ENCODE assay signal across 8 cellular contexts in the genomic region with DNA sequence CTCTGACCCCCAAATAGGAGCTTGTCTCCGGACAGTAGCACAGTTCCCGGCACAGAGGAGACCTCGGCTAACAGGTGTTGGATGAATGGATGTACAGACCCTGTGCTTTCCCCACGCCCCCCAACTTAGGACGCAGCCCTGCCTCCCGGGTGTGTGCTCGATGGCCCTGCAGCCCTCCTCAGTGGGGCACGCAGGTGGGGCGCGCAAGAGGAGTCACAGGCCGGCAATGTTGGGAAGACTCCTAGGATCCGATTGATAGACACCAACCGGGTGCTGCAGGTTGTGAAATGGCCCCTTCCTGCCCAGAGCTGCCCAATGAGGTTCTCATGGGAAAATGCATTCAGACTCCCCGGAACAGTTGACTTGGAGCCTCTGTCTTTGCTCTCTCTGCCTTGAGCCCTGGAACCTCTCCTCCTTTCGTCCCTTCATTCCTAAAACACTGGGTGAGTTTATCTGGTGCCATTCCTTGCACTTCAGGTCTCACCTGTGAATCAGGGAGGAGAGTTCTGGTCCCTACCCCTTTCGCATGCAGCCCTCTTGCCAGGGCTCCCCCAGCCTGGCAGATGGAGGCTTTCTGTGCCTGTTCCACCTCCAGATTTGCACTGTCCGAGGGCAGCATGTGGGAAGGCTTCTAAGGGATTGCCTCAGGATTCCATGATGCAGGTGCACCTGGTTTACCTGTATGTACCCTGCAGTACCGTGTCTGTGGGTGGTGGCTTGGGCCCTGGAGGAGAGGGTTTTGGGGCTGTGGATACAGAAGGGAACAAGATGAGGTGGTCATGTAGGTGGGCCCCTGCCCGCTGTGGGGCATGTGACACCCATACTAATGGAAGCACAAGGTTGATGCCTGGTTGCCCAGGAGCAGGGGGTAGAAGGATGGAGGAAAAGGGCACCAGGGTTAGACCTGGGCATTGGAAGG. TPM values are rescaled to one million over a fixed set of nuclear protein-coding genes. Genes with fewer than 3 reads are reported as not detected.
DNase-seq lines count a peak whose midpoint lies in the region; ATAC-seq, FAIRE-seq and TF ChIP-seq lines count a peak whose summit lies in the region.

No MANE protein-coding gene starts in this region.

- DNase-seq in A549 (ENCODE audit: low read depth in 1 of 2, low spot score in 1 of 2) (no peak), HFF-Myc (ENCODE audit: extremely low read depth, low read depth) (no peak), brain microvascular endothelial cell (no peak), memory B cell (ENCODE audit: low spot score in 2 of 2) (no peak), SIG-M5 (lab: John Stamatoyannopoulos, UW) (no peak), DMS 273 treated with DMSO at 0.1 percent for 48 hours (lab: John Stamatoyannopoulos, UW) (no peak), SW480 (ENCODE audit: low spot score) (no peak)

- TF ChIP-seq EP300 in A549 (IDR thresholded peaks at IDR 0.05): no peak

- TF ChIP-seq CTCF in A549 (IDR thresholded peaks at IDR 0.05): no peak
- TF ChIP-seq CTCF in HFF-Myc (IDR thresholded peaks at IDR 0.05; ENCODE audit: low read depth, low read length, missing control alignments): no peak
- no peak for TF ChIP-seq CTCF in brain microvascular endothelial cell (IDR thresholded peaks at IDR 0.05; ENCODE audit: low read depth, low read length, missing control alignments)

- H3K4me3 ChIP-seq in A549 (peak overlapping the region; percentile 95), HFF-Myc (replicated peaks; ENCODE audit: low read depth, low read length) (peak overlapping the region; percentile 82), brain microvascular endothelial cell (ENCODE audit: low read depth, low read length) (peak overlapping the region; percentile 69)

- no peak for TF ChIP-seq RAD21 in A549 (conservative IDR thresholded peaks at IDR 0.05 in 1 of 2, IDR thresholded peaks at IDR 0.05 in 1 of 2)

- POLR2A ChIA-PET in A549 (lab: Yijun Ruan, JAX): no interaction called here

- H3K36me3 Mint-ChIP-seq in memory B cell: peaks cover 2% of the 10 kb centered on the region

- WGBS in A549 (ENCODE audit: missing lambda C conversion rate): 77% methylated on average over 6 of the region's 19 CpGs

- no peaks in the 10 kb centered on the region for H3K9me3 Mint-ChIP-seq in memory B cell

- no peaks in the 10 kb centered on the region for H3K27me3 Mint-ChIP-seq in memory B cell

- peak overlapping the region; percentile 99 for H3K27ac ChIP-seq in A549
- H3K27ac ChIP-seq in brain microvascular endothelial cell: peak overlapping the region; percentile 95

- H3K27me3 ChIP-seq in brain microvascular endothelial cell (replicated peaks): no peaks in the 10 kb centered on the region

- in situ Hi-C loops in brain microvascular endothelial cell (cut with HindIII; ENCODE audit: low pct_ligation_motif_present, low sequenced_read_pairs): no loop called here

- H3K36me3 ChIP-seq in brain microvascular endothelial cell (replicated peaks): peaks cover 8% of the 10 kb centered on the region

- CTCF ChIA-PET in A549 (lab: Yijun Ruan, JAX): interaction anchor here (1.0 to 4.4 kb wide), 5 partner anchors 9 to 89 kb away, joined by 3 to 20 read pairs (median 5); no protein-coding TSS in a partner anchor

- H3K9me3 ChIP-seq in A549: no peaks in the 10 kb centered on the region

- H3K27ac Mint-ChIP-seq in memory B cell: peak overlapping the region; percentile 60

- TF ChIP-seq POLR2A in A549 (IDR thresholded peaks at IDR 0.05; ENCODE audit: low read length): no peak

- H3K4me1 Mint-ChIP-seq in memory B cell: peaks cover 21% of the 10 kb centered on the region

- peak overlapping the region; percentile 85 for H3K4me3 Mint-ChIP-seq in memory B cell

- ATAC-seq in A549 (no peak), memory B cell (ENCODE audit: low read depth) (no peak), GM21360 (IDR thresholded peaks at IDR 0.05; ENCODE audit: unreplicated experiment) (no peak)

- peak overlapping the region; percentile 98 for H3K4me2 ChIP-seq in A549

- H3K4me1 ChIP-seq in A549: peaks cover 28% of the 10 kb centered on the region

- no peak for FAIRE-seq in A549 (lab: Jason Lieb, UNC)

TF ChIP-seq in A549, 52 proteins besides CTCF, POLR2A, EP300 and RAD21:
- no peak for TF ChIP-seq NFE2L2 (conservative IDR thresholded peaks at IDR 0.05; ENCODE audit: low read length)
- no peak for TF ChIP-seq PHF8 (IDR thresholded peaks at IDR 0.05; ENCODE audit: borderline replicate concordance, low read depth)
- TF ChIP-seq, protein P1, sequence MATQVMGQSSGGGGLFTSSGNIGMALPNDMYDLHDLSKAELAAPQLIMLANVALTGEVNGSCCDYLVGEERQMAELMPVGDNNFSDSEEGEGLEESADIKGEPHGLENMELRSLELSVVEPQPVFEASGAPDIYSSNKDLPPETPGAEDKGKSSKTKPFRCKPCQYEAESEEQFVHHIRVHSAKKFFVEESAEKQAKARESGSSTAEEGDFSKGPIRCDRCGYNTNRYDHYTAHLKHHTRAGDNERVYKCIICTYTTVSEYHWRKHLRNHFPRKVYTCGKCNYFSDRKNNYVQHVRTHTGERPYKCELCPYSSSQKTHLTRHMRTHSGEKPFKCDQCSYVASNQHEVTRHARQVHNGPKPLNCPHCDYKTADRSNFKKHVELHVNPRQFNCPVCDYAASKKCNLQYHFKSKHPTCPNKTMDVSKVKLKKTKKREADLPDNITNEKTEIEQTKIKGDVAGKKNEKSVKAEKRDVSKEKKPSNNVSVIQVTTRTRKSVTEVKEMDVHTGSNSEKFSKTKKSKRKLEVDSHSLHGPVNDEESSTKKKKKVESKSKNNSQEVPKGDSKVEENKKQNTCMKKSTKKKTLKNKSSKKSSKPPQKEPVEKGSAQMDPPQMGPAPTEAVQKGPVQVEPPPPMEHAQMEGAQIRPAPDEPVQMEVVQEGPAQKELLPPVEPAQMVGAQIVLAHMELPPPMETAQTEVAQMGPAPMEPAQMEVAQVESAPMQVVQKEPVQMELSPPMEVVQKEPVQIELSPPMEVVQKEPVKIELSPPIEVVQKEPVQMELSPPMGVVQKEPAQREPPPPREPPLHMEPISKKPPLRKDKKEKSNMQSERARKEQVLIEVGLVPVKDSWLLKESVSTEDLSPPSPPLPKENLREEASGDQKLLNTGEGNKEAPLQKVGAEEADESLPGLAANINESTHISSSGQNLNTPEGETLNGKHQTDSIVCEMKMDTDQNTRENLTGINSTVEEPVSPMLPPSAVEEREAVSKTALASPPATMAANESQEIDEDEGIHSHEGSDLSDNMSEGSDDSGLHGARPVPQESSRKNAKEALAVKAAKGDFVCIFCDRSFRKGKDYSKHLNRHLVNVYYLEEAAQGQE (IDR thresholded peaks at IDR 0.05): no peak
- TF ChIP-seq TP53 (CRISPR knock-in tag; IDR thresholded peaks at IDR 0.05): no peak
- TF ChIP-seq, protein P2, sequence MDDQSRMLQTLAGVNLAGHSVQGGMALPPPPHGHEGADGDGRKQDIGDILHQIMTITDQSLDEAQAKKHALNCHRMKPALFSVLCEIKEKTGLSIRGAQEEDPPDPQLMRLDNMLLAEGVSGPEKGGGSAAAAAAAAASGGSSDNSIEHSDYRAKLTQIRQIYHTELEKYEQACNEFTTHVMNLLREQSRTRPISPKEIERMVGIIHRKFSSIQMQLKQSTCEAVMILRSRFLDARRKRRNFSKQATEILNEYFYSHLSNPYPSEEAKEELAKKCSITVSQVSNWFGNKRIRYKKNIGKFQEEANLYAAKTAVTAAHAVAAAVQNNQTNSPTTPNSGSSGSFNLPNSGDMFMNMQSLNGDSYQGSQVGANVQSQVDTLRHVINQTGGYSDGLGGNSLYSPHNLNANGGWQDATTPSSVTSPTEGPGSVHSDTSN (IDR thresholded peaks at IDR 0.05): no peak

RNA-seq across cellular contexts. Expression of gene MICALL1, which starts 1.2 kb away (rescaled TPM):
- polyA plus RNA-seq in A549 (2011; rRNA removed) (10.4 and 11.1 TPM in 2 replicates), A549 (2017; fragmentation: RNase III; extraction: RNeasy Plus Mini Kit Qiagen cat#74134 plus additional on column Dnase treatment) (16.1 to 19.0 TPM (median 18.6 TPM) in 3 replicates)
- 8.1 and 13.2 TPM in 2 replicates for polyA plus RNA-seq in A549 (2012; cell fraction: cytosol; rRNA removed)
- 18.0 and 23.4 TPM in 2 replicates for polyA plus RNA-seq in A549 (2012; cell fraction: nucleus; rRNA removed)
- polyA minus RNA-seq in A549 (2011; rRNA and poly(A)+ RNA removed): 18.0 and 19.1 TPM in 2 replicates

RNA-seq across cellular contexts. Expression of gene C22orf23, which starts 46.1 kb away (rescaled TPM):
- polyA plus RNA-seq in A549 (2011; rRNA removed) (0.49 and 0.52 TPM in 2 replicates), A549 (2017; fragmentation: RNase III; extraction: RNeasy Plus Mini Kit Qiagen cat#74134 plus additional on column Dnase treatment) (0.26 to 0.37 TPM (median 0.26 TPM) in 3 replicates)
- polyA plus RNA-seq in A549 (2012; cell fraction: cytosol; rRNA removed): 0.28 and 0.35 TPM in 2 replicates
- 0.23 and 0.71 TPM in 2 replicates for polyA plus RNA-seq in A549 (2012; cell fraction: nucleus; rRNA removed)
- polyA minus RNA-seq in A549 (2011; rRNA and poly(A)+ RNA removed): 0.33 and 0.49 TPM in 2 replicates

RNA-seq across cellular contexts. Expression of gene POLR2F, which starts 46.2 kb away (rescaled TPM):
- polyA plus RNA-seq in A549 (2011; rRNA removed) (59.1 and 90.0 TPM in 2 replicates), A549 (2017; fragmentation: RNase III; extraction: RNeasy Plus Mini Kit Qiagen cat#74134 plus additional on column Dnase treatment) (180 to 194 TPM (median 183 TPM) in 3 replicates)
- polyA plus RNA-seq in A549 (2012; cell fraction: cytosol; rRNA removed): 193 and 287 TPM in 2 replicates
- polyA plus RNA-seq in A549 (2012; cell fraction: nucleus; rRNA removed): 77.2 and 81.6 TPM in 2 replicates
- 20.3 and 21.3 TPM in 2 replicates for polyA minus RNA-seq in A549 (2011; rRNA and poly(A)+ RNA removed)

RNA-seq across cellular contexts. Expression of gene EIF3L, which starts 58.1 kb away (rescaled TPM):
- polyA plus RNA-seq in A549 (2011; rRNA removed) (423 and 493 TPM in 2 replicates), A549 (2017; fragmentation: RNase III; extraction: RNeasy Plus Mini Kit Qiagen cat#74134 plus additional on column Dnase treatment) (212 to 222 TPM (median 218 TPM) in 3 replicates)
- polyA plus RNA-seq in A549 (2012; cell fraction: cytosol; rRNA removed): 206 and 272 TPM in 2 replicates
- 133 and 171 TPM in 2 replicates for polyA plus RNA-seq in A549 (2012; cell fraction: nucleus; rRNA removed)
- polyA minus RNA-seq in A549 (2011; rRNA and poly(A)+ RNA removed): 412 and 554 TPM in 2 replicates
